Comparison of ENCODE assay signal across 28 cellular contexts in genomic region chr18:8037296-8037695, GRCh38.
"Had no signal": no experiment of that assay in that cellular context is flagged by ENCODE, and none has a peak within 500 bp of the region (broad histone marks: within the 10 kb centered on the region; RNA-seq: fewer than 3 reads in every experiment).

No MANE protein-coding gene starts in this region.

- H3K9me3 ChIP-seq: ascending aorta, breast epithelium, esophagus muscularis mucosa, gastrocnemius medialis had no signal

- DNase-seq: activated CD4-positive, alpha-beta T cell treated with anti-CD3 and anti-CD28 coated beads for 4 hours; activated CD4-positive, alpha-beta T cell treated with anti-CD3 and anti-CD28 coated beads, Interleukin-2, amount 10 ng/mL, durations not matched to agents 7 days and 5 days; activated CD4-positive, alpha-beta T cell treated with anti-CD3 and anti-CD28 coated beads, Interleukin-2, amount 50 U/mL, for 48 hours; activated CD4-positive, CD25-positive, alpha-beta regulatory T cell; activated CD4-positive, CD25-positive, alpha-beta regulatory T cell treated with anti-CD3 and anti-CD28 coated beads, Interleukin-2, amount 50 U/mL, for 72 hours; activated CD8-positive, alpha-beta memory T cell treated with anti-CD3 and anti-CD28 coated beads for 24 hours; activated CD8-positive, alpha-beta T cell treated with anti-CD3 and anti-CD28 coated beads for 36 hours; activated effector memory CD4-positive, alpha-beta T cell treated with Interleukin-2 at 50 U/mL for 16 hours; activated gamma-delta T cell treated with Interleukin-2 at 50 U/mL for 16 hours; activated naive CD4-positive, alpha-beta T cell treated with anti-CD3 and anti-CD28 coated beads for 36 hours; activated naive CD8-positive, alpha-beta T cell treated with anti-CD3 and anti-CD28 coated beads, Interleukin-2, amount 10 ng/mL, durations not matched to agents 7 days and 5 days; activated T-cell treated with anti-CD3 and anti-CD28 coated beads, Interleukin-2, amount 50 U/mL, for 48 hours; cortex of kidney; dermis blood vessel endothelial cell; effector CD4-positive, alpha-beta T cell; effector memory CD8-positive, alpha-beta T cell; erythroblast; foreskin keratinocyte; gastrocnemius medialis; glutamatergic neuron; heart right ventricle; T-helper 2 cell had no signal

- H3K9me3 Mint-ChIP-seq: activated CD8-positive, alpha-beta T cell treated with anti-CD3 and anti-CD28 coated beads for 36 hours; activated naive CD4-positive, alpha-beta T cell treated with anti-CD3 and anti-CD28 coated beads for 36 hours; activated naive CD8-positive, alpha-beta T cell treated with anti-CD3 and anti-CD28 coated beads, Interleukin-2, amount 10 ng/mL, durations not matched to agents 7 days and 5 days; effector memory CD8-positive, alpha-beta T cell had no signal

- H3K27ac Mint-ChIP-seq: activated CD4-positive, alpha-beta T cell treated with anti-CD3 and anti-CD28 coated beads, Interleukin-2, amount 10 ng/mL, durations not matched to agents 7 days and 5 days; activated CD8-positive, alpha-beta T cell treated with anti-CD3 and anti-CD28 coated beads for 36 hours; activated naive CD4-positive, alpha-beta T cell treated with anti-CD3 and anti-CD28 coated beads for 36 hours; activated naive CD4-positive, alpha-beta T cell treated with anti-CD3 and anti-CD28 coated beads, Interleukin-2, amount 50 U/mL, for 24 hours; activated naive CD8-positive, alpha-beta T cell treated with anti-CD3 and anti-CD28 coated beads, Interleukin-2, amount 10 ng/mL, durations not matched to agents 7 days and 5 days; brain had no signal

- H3K27me3 ChIP-seq: ascending aorta, breast epithelium, cardiac muscle cell, esophagus muscularis mucosa, foreskin keratinocyte, gastrocnemius medialis, heart right ventricle had no signal

- H3K27ac ChIP-seq: ascending aorta, breast epithelium, cardiac muscle cell, esophagus muscularis mucosa, foreskin keratinocyte, gastrocnemius medialis, heart right ventricle had no signal

- H3K4me1 Mint-ChIP-seq: activated naive CD4-positive, alpha-beta T cell treated with anti-CD3 and anti-CD28 coated beads, Interleukin-2, amount 50 U/mL, for 24 hours; activated naive CD8-positive, alpha-beta T cell treated with anti-CD3 and anti-CD28 coated beads, Interleukin-2, amount 10 ng/mL, durations not matched to agents 7 days and 5 days had no signal

- H3K27me3 Mint-ChIP-seq: activated CD4-positive, alpha-beta T cell treated with anti-CD3 and anti-CD28 coated beads, Interleukin-2, amount 10 ng/mL, durations not matched to agents 7 days and 5 days; activated CD8-positive, alpha-beta T cell treated with anti-CD3 and anti-CD28 coated beads for 36 hours; activated naive CD4-positive, alpha-beta T cell treated with anti-CD3 and anti-CD28 coated beads, Interleukin-2, amount 50 U/mL, for 24 hours; activated naive CD8-positive, alpha-beta T cell treated with anti-CD3 and anti-CD28 coated beads, Interleukin-2, amount 10 ng/mL, durations not matched to agents 7 days and 5 days; brain; effector memory CD8-positive, alpha-beta T cell had no signal

- ATAC-seq: activated CD8-positive, alpha-beta T cell treated with anti-CD3 and anti-CD28 coated beads for 36 hours; effector memory CD8-positive, alpha-beta T cell; foreskin keratinocyte; gastrocnemius medialis; heart right ventricle had no signal

- H3K4me3 ChIP-seq: ascending aorta, breast epithelium, cardiac muscle cell, esophagus muscularis mucosa, gastrocnemius medialis, heart right ventricle had no signal

- H3K4me1 ChIP-seq: breast epithelium, foreskin keratinocyte had no signal

- H3K36me3 ChIP-seq: ascending aorta, breast epithelium, cardiac muscle cell, esophagus muscularis mucosa, gastrocnemius medialis, heart right ventricle had no signal

- H3K4me3 Mint-ChIP-seq: activated CD4-positive, alpha-beta T cell treated with anti-CD3 and anti-CD28 coated beads, Interleukin-2, amount 10 ng/mL, durations not matched to agents 7 days and 5 days; activated CD8-positive, alpha-beta T cell treated with anti-CD3 and anti-CD28 coated beads for 36 hours; activated naive CD4-positive, alpha-beta T cell treated with anti-CD3 and anti-CD28 coated beads for 36 hours; activated naive CD4-positive, alpha-beta T cell treated with anti-CD3 and anti-CD28 coated beads, Interleukin-2, amount 50 U/mL, for 24 hours; activated naive CD8-positive, alpha-beta T cell treated with anti-CD3 and anti-CD28 coated beads, Interleukin-2, amount 10 ng/mL, durations not matched to agents 7 days and 5 days; brain; effector memory CD8-positive, alpha-beta T cell had no signal

- H3K36me3 Mint-ChIP-seq: activated naive CD4-positive, alpha-beta T cell treated with anti-CD3 and anti-CD28 coated beads, Interleukin-2, amount 50 U/mL, for 24 hours; activated naive CD8-positive, alpha-beta T cell treated with anti-CD3 and anti-CD28 coated beads, Interleukin-2, amount 10 ng/mL, durations not matched to agents 7 days and 5 days had no signal
